Comparison of ENCODE assay signal across 8 cellular contexts in genomic region chr10:8049874-8050560, GRCh38. TPM values are rescaled to one million over a fixed set of nuclear protein-coding genes. Genes with fewer than 3 reads are reported as not detected.
DNase-seq lines count a peak whose midpoint lies in the region; ATAC-seq and TF ChIP-seq lines count a peak whose summit lies in the region.

No MANE protein-coding gene starts in this region.

- no peaks in the 10 kb centered on the region for H3K9me1 ChIP-seq in IMR-90 (ENCODE audit: insufficient read depth, low read length)

- peaks cover 41% of the 10 kb centered on the region for H3K4me1 Mint-ChIP-seq in nephron

- peak overlapping the region; percentile 72 for H2AFZ ChIP-seq in IMR-90 (replicated peaks; ENCODE audit: low read length, poor library complexity)

- H2BK20ac ChIP-seq in IMR-90 (ENCODE audit: low read depth, low read length): no peak overlapping the region

- H3K9me3 Mint-ChIP-seq in nephron: peaks cover 3% of the 10 kb centered on the region

- H3K4me3 ChIP-seq in BJ (ENCODE audit: low read depth, low read length) (peak overlapping the region; percentile 24), IMR-90 (ENCODE audit: insufficient read depth, low read depth, low read length) (no peak overlapping the region)
- peak overlapping the region; percentile 57 for H3K4me3 ChIP-seq in effector memory CD4-positive, alpha-beta T cell (ENCODE audit: insufficient read depth, low read depth, low read length, poor library complexity, severe bottlenecking)

- peaks cover 4% of the 10 kb centered on the region for H3K36me3 Mint-ChIP-seq in nephron (ENCODE audit: low read depth)

- peak overlapping the region; percentile 73 to 82 (median 78) for H3K4me3 Mint-ChIP-seq in nephron

- H3K14ac ChIP-seq in IMR-90 (replicated peaks; ENCODE audit: low read depth, low read length): no peak overlapping the region

- H3K27ac Mint-ChIP-seq in nephron: peak overlapping the region in 1 of 3 experiments; percentile 68

- no peak overlapping the region for H2AK5ac ChIP-seq in IMR-90 (ENCODE audit: low read depth, low read length)

- no peak overlapping the region for H4K8ac ChIP-seq in IMR-90 (ENCODE audit: low read depth in 2 of 2, low read length in 2 of 2)

- peaks cover 100% of the 10 kb centered on the region for H3K27me3 Mint-ChIP-seq in nephron (ENCODE audit: low read depth)

- H4K20me1 ChIP-seq in IMR-90 (ENCODE audit: insufficient read depth, low read length): no peaks in the 10 kb centered on the region

- H2AK9ac ChIP-seq in IMR-90 (replicated peaks; ENCODE audit: low read depth, low read length, poor library complexity): no peak overlapping the region

- H3K27me3 ChIP-seq in BJ (ENCODE audit: control insufficient read depth, insufficient read depth, low read length): peaks cover 75% of the 10 kb centered on the region
- H3K27me3 ChIP-seq in IMR-90 (ENCODE audit: control insufficient read depth, insufficient read depth, low read length): peaks cover 92% of the 10 kb centered on the region
- H3K27me3 ChIP-seq in effector memory CD4-positive, alpha-beta T cell (replicated peaks; ENCODE audit: control insufficient read depth, insufficient read depth, low read length, poor library complexity, severe bottlenecking): peaks cover 79% of the 10 kb centered on the region

- H3K27ac ChIP-seq in IMR-90 (ENCODE audit: insufficient read depth, low read length) (no peak overlapping the region), RWPE1 (no peak overlapping the region)
- H3K27ac ChIP-seq in effector memory CD4-positive, alpha-beta T cell (ENCODE audit: insufficient read depth, low read length, poor library complexity, severe bottlenecking): peak overlapping the region; percentile 16

- DNase-seq in BJ (ENCODE audit: low read depth) (no peak), IMR-90 (no peak), cerebellum (ENCODE audit: low spot score) (no peak), amniotic stem cell (lab: John Stamatoyannopoulos, UW) (no peak), cortex of kidney (lab: John Stamatoyannopoulos, UW) (no peak), RWPE1 (ENCODE audit: low spot score) (no peak)
- DNase-seq in effector memory CD4-positive, alpha-beta T cell: no peak

- H3K9ac ChIP-seq in IMR-90 (ENCODE audit: low read depth, low read length): no peak overlapping the region

- peak overlapping the region; percentile 41; the same call in 1 of the 2 replicates for H3K4me2 ChIP-seq in IMR-90 (ENCODE audit: low read depth, low read length)

- no peaks in the 10 kb centered on the region; the same call in 1 of the 2 replicates for H3K9me3 ChIP-seq in IMR-90 (ENCODE audit: control insufficient read depth, insufficient read depth, low read length)
- H3K9me3 ChIP-seq in effector memory CD4-positive, alpha-beta T cell (ENCODE audit: control insufficient read depth, low read length): no peaks in the 10 kb centered on the region

- H3K4me1 ChIP-seq in IMR-90 (ENCODE audit: control insufficient read depth, insufficient read depth, low read length): peaks cover 1% of the 10 kb centered on the region; the same call in 1 of the 2 replicates
- H3K4me1 ChIP-seq in effector memory CD4-positive, alpha-beta T cell (ENCODE audit: control insufficient read depth, insufficient read depth, low read length, poor library complexity, severe bottlenecking): peaks cover 75% of the 10 kb centered on the region

- WGBS in IMR-90 (ENCODE audit: extremely low coverage in 2 of 2, insufficient read length in 1 of 2), 2 experiments: 0% methylated on average over 1 of the region's 68 CpGs; no CpG with 5 or more reads in 1 of the 2 experiments

- CTCF ChIA-PET in BJ (lab: Yijun Ruan, JAX) (interaction anchor here (0.6 kb wide), 1 partner anchor 172 kb away, joined by 3 read pairs; no protein-coding TSS in a partner anchor), IMR-90 (lab: Yijun Ruan, JAX) (no interaction called here), RWPE1 (lab: Yijun Ruan, JAX) (interaction anchor here (0.7 to 0.9 kb wide), 2 partner anchors 59 to 1176 kb away, joined by 3 to 4 read pairs; no protein-coding TSS in a partner anchor)

- BruUV-seq in IMR-90 (replicated peaks; lab: Mats Ljungman, UMichigan): no TSS peak

- H2BK120ac ChIP-seq in IMR-90 (ENCODE audit: low read depth, low read length): no peak overlapping the region

- no peak for ATAC-seq in IMR-90 (ENCODE audit: low read depth)

- H2BK5ac ChIP-seq in IMR-90 (ENCODE audit: low read depth, low read length, poor library complexity, severe bottlenecking): no peak overlapping the region

- H3K56ac ChIP-seq in IMR-90 (ENCODE audit: extremely low read depth, insufficient read depth, low read length): no peak overlapping the region

- TF ChIP-seq CTCF in BJ (IDR thresholded peaks at IDR 0.05; ENCODE audit: insufficient read depth, low read depth, low read length) (no peak), IMR-90 (conservative IDR thresholded peaks at IDR 0.05; ENCODE audit: low read depth, low read length) (no peak), nephron (IDR thresholded peaks at IDR 0.05; ENCODE audit: unreplicated experiment in 3 of 3) (no peak), RWPE1 (conservative IDR thresholded peaks at IDR 0.05; ENCODE audit: low read depth) (no peak)

- no peak for TF ChIP-seq POLR2A in IMR-90 (IDR thresholded peaks at IDR 0.05; ENCODE audit: low read depth, low read length)

- H3K4ac ChIP-seq in IMR-90 (ENCODE audit: low read depth, low read length): no peak overlapping the region

- H2BK15ac ChIP-seq in IMR-90 (ENCODE audit: low read depth, low read length): no peak overlapping the region

- TF ChIP-seq RAD21 in IMR-90 (IDR thresholded peaks at IDR 0.05; ENCODE audit: low read length): no peak

- POLR2A ChIA-PET in BJ (lab: Charles Lee): interaction anchor here (0.5 kb wide), 1 partner anchor 326 kb away, joined by 5 read pairs; no protein-coding TSS in a partner anchor
- POLR2A ChIA-PET in IMR-90 (lab: Charles Lee; ENCODE audit: unreplicated experiment): no interaction called here
- POLR2A ChIA-PET in RWPE1 (lab: Yijun Ruan, JAX; ENCODE audit: low non-redundant PET): no interaction called here

- H3K79me1 ChIP-seq in IMR-90 (ENCODE audit: low read depth in 1 of 2, low read length in 2 of 2): no peaks in the 10 kb centered on the region

- intact Hi-C loops in IMR-90 (cut with micrococcal nuclease): loop anchor here (5.0 kb wide), 2 partner anchors 163 to 178 kb away; no protein-coding TSS in a partner anchor

- in situ Hi-C loops in IMR-90 (cut with MboI; ENCODE audit: low sequenced_read_pairs): no loop called here

- no peak overlapping the region for H3K18ac ChIP-seq in IMR-90 (ENCODE audit: low read depth, low read length)

- no peak overlapping the region for H4K91ac ChIP-seq in IMR-90 (ENCODE audit: insufficient read depth, low read depth, low read length)

- H3K36me3 ChIP-seq in BJ (ENCODE audit: control insufficient read depth, insufficient read depth, low read length) (no peaks in the 10 kb centered on the region), IMR-90 (ENCODE audit: control insufficient read depth, insufficient read depth, low read length) (no peaks in the 10 kb centered on the region)
- peaks cover under 1% of the 10 kb centered on the region for H3K36me3 ChIP-seq in effector memory CD4-positive, alpha-beta T cell (ENCODE audit: control insufficient read depth, insufficient read depth, low read length)

- no peak overlapping the region for H3K23ac ChIP-seq in IMR-90 (ENCODE audit: low read depth, low read length)

- dilution Hi-C loops in IMR-90 (cut with HindIII; ENCODE audit: low sequenced_read_pairs, unreplicated experiment): no loop called here

- H4K5ac ChIP-seq in IMR-90 (ENCODE audit: low read depth, low read length): no peak overlapping the region

TF ChIP-seq in IMR-90, 13 proteins besides CTCF, POLR2A, EP300 and RAD21:
- TF ChIP-seq SMC3 (IDR thresholded peaks at IDR 0.05; ENCODE audit: low read depth, low read length) (no peak), NFE2L2 (IDR thresholded peaks at IDR 0.05; ENCODE audit: low read depth, low read length) (no peak), CHD1 (IDR thresholded peaks at IDR 0.05; ENCODE audit: low read depth, low read length) (no peak), BHLHE40 (IDR thresholded peaks at IDR 0.05; ENCODE audit: low read depth, low read length) (no peak), MAZ (IDR thresholded peaks at IDR 0.05; ENCODE audit: borderline replicate concordance, low read depth, low read length) (no peak), CEBPB (IDR thresholded peaks at IDR 0.05; ENCODE audit: low read depth, low read length) (no peak), RCOR1 (IDR thresholded peaks at IDR 0.05; ENCODE audit: insufficient replicate concordance, low read length) (no peak)

RNA-seq across cellular contexts. Expression of gene GATA3, which starts 4.5 kb away (rescaled TPM):
- polyA plus RNA-seq in BJ (2011; rRNA removed) (0.06 and 0.09 TPM in 2 replicates), IMR-90 (2012; rRNA removed) (0.11 and 0.21 TPM in 2 replicates)
- 0.05 TPM in 1 of 2 replicates, not detected in the other for polyA minus RNA-seq in BJ (2011; rRNA and poly(A)+ RNA removed)
- total RNA-seq in IMR-90 (2012; rRNA removed) (under 0.01 TPM in 1 of 2 replicates, not detected in the other), cerebellum (0.09 TPM)
- polyA plus RNA-seq in IMR-90 (2012; cell fraction: cytosol; rRNA removed): 0.21 TPM in 2 replicates
- 0.29 and 0.33 TPM in 2 replicates for polyA plus RNA-seq in IMR-90 (2012; cell fraction: nucleus; rRNA removed; ENCODE audit: low replicate concordance)
